In the genomic region with DNA sequence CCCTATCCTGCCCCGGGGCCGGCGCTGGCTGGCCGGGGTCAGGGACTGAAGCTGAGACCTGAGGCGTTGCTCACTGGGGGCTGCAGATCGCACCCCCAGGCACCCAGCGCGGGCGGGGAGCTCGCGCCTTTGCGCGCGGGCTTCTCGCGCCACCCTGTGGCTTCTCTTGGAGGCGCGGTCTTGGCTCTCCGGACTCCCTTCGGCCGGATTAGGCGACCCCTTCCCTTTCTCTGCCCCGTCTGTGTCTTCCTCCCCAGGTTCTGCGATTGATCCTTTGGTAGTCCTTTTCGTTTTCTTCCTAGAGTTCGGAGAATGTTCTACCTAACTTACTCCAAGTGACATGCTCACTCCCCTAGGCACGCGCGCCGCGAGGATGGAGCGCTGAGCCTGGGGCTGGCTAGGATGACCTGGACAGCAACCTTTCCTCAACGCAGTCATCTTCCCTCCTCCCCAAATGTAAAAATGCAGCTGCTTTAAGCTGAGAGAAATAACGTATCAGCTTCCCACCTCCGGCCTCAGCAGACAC, we compare ENCODE assay signal across 8 cellular contexts. TPM values are rescaled to one million over a fixed set of nuclear protein-coding genes. Genes with fewer than 3 reads are reported as not detected.
DNase-seq lines count a peak whose midpoint lies in the region; ATAC-seq and TF ChIP-seq lines count a peak whose summit lies in the region.

No MANE protein-coding gene starts in this region.

- peaks cover 0 to 32% (median 28%) of the 10 kb centered on the region in 4 donors for H3K4me1 ChIP-seq in sigmoid colon

- no peak overlapping the region for H3K27ac ChIP-seq in sigmoid colon

- TF ChIP-seq POLR2A in sigmoid colon (IDR thresholded peaks at IDR 0.05) = no peak

- ATAC-seq in GM19455 (IDR thresholded peaks at IDR 0.05; ENCODE audit: unreplicated experiment) (no peak), HG02798 (IDR thresholded peaks at IDR 0.05; ENCODE audit: poor library complexity, unreplicated experiment) (no peak)

- H3K36me3 ChIP-seq in sigmoid colon = no peaks in the 10 kb centered on the region

- DNase-seq in DMS53 treated with DMSO at 0.1 percent for 48 hours (lab: John Stamatoyannopoulos, UW; ENCODE audit: unreplicated experiment) = peak; percentile 57
- peak; percentile 90 for DNase-seq in HuH-7 (ENCODE audit: low spot score)
- DNase-seq in SW480 (ENCODE audit: low spot score) = peak; percentile 30
- DNase-seq in anterior cingulate cortex (lab: John Stamatoyannopoulos, UW) = peak in 33 of 58 donors; percentile 4 to 36 (median 19)
- DNase-seq in hypothalamus (lab: John Stamatoyannopoulos, UW) = peak in 32 of 51 donors; percentile 6 to 65 (median 20)
- peak; percentile 74 for DNase-seq in sigmoid colon

- no peak for TF ChIP-seq EP300 in sigmoid colon (IDR thresholded peaks at IDR 0.05)

- intact Hi-C loops in sigmoid colon (cut with DNase I) = loop anchor here (10.0 kb wide), 1 partner anchor 135 kb away; the partner anchor contains the start of genes ISG20L2 and METTL25B

- 1 to 2% methylated on average over 35 of the region's 35 CpGs for WGBS in sigmoid colon, 2 donors

- H3K9me3 ChIP-seq in sigmoid colon = no peaks in the 10 kb centered on the region

- H3K27me3 ChIP-seq in sigmoid colon = peaks cover 21 to 79% (median 67%) of the 10 kb centered on the region in 3 donors

- peak; percentile 33 to 70 (median 58) for TF ChIP-seq CTCF in sigmoid colon (IDR thresholded peaks at IDR 0.05)

- H3K4me3 ChIP-seq in sigmoid colon = peak overlapping the region; percentile 4 to 35 (median 19)

RNA-seq across cellular contexts. Expression of gene NTRK1, which starts 0.5 kb away (rescaled TPM):
- total RNA-seq in sigmoid colon = 1 to 10 TPM; 1.5 to 4.9 (median 3.6) TPM
- under 1 TPM in 2 of 3 donors, not detected in 1; 0.42 to 0.60 TPM for polyA plus RNA-seq in sigmoid colon

RNA-seq across cellular contexts. Expression of gene INSRR, which starts 1.3 kb away (rescaled TPM):
- total RNA-seq in sigmoid colon = not detected
- under 1 TPM in 1 of 3 donors, not detected in 2; 0.06 TPM for polyA plus RNA-seq in sigmoid colon

RNA-seq across cellular contexts. Expression of gene PEAR1, which starts 33.3 kb away (rescaled TPM):
- 1 to 10 TPM; 3.6 to 8.3 (median 5.6) TPM for total RNA-seq in sigmoid colon
- polyA plus RNA-seq in sigmoid colon = 1 to 10 TPM in 1 of 3 donors, under 1 TPM in 2; under 0.01 to 3.8 (median 0.69) TPM

RNA-seq across cellular contexts. Expression of gene SH2D2A, which starts 43.5 kb away (rescaled TPM):
- total RNA-seq in sigmoid colon = 1 to 10 TPM; 1.5 to 8.2 (median 4.3) TPM
- 1 to 10 TPM in 2 of 3 donors, under 1 TPM in 1; 0.69 to 7.9 (median 1.2) TPM for polyA plus RNA-seq in sigmoid colon

Comparison
In these comparisons a context has a peak if more than half of its experiments do, and no peak if none do; other contexts are left out.
1. DNase-seq: peak in every context shown above with its lines; median percentile 90 in HuH-7; 74 in sigmoid colon; 57 in DMS53 treated with DMSO at 0.1 percent for 48 hours; 30 in SW480; 20 in hypothalamus; 19 in anterior cingulate cortex.